Comparison of ENCODE assay signal across 20 cellular contexts in genomic region chr3:127440384-127440783, GRCh38.
DNase-seq lines count a peak whose midpoint lies in the region; ATAC-seq, FAIRE-seq and TF ChIP-seq lines count a peak whose summit lies in the region.
"Had no signal": no experiment of that assay in that cellular context is flagged by ENCODE, and none has a peak within 500 bp of the region (broad histone marks: within the 10 kb centered on the region; RNA-seq: fewer than 3 reads in every experiment).

No MANE protein-coding gene starts in this region.

- no peak for TF ChIP-seq CTCF in CD14-positive monocyte (IDR thresholded peaks at IDR 0.05)
- TF ChIP-seq CTCF in RWPE2 (IDR thresholded peaks at IDR 0.05; ENCODE audit: poor library complexity, severe bottlenecking) = no peak
- no peak for TF ChIP-seq CTCF in HepG2 (CRISPR knock-in tag; IDR thresholded peaks at IDR 0.05)
- TF ChIP-seq CTCF in stomach (IDR thresholded peaks at IDR 0.05) = no peak
- no peak for TF ChIP-seq CTCF in lower lobe of right lung (IDR thresholded peaks at IDR 0.05)

- FAIRE-seq in HepG2 (lab: Jason Lieb, UNC) = no peak
- FAIRE-seq: GM12892, GM18507, HTR-8/SVneo had no signal

- H3K4me1 ChIP-seq in RWPE2 (ENCODE audit: insufficient read depth, poor library complexity, severe bottlenecking) = no peaks in the 10 kb centered on the region
- H3K4me1 ChIP-seq in HepG2 (ENCODE audit: insufficient read depth, low read length) = no peaks in the 10 kb centered on the region
- H3K4me1 ChIP-seq in stomach = no peaks in the 10 kb centered on the region
- H3K4me1 ChIP-seq in lower lobe of right lung = no peaks in the 10 kb centered on the region
- H3K4me1 ChIP-seq: BLaER1 treated with 17β-estradiol and CSF1 and Interleukin-3, amounts not matched to agents 10 nM and 100 nM had no signal

- H3K79me2 ChIP-seq in HepG2 (ENCODE audit: insufficient read depth, low read length) = no peaks in the 10 kb centered on the region

- POLR2A ChIA-PET in HepG2 (lab: Yijun Ruan, JAX) = no interaction called here

- H3K27me3 Mint-ChIP-seq in CD14-positive monocyte (ENCODE audit: low read depth in 3 of 3) = peaks cover 0 to 9% (median 8%) of the 10 kb centered on the region in 3 donors

- H4K20me1 ChIP-seq in HepG2 (ENCODE audit: insufficient read depth, low read length) = no peaks in the 10 kb centered on the region
- H4K20me1 ChIP-seq: BLaER1 treated with 17β-estradiol and CSF1 and Interleukin-3, amounts not matched to agents 10 nM and 100 nM had no signal

- no peaks in the 10 kb centered on the region for H3K27me3 ChIP-seq in RWPE2 (ENCODE audit: insufficient read depth, poor library complexity, severe bottlenecking)
- peaks cover 0 to 7% of the 10 kb centered on the region in 2 experiments; a peak in 3 of 5 replicates for H3K27me3 ChIP-seq in HepG2 (ENCODE audit: control insufficient read depth in 1 of 2, insufficient read depth in 2 of 2, low read length in 2 of 2)
- H3K27me3 ChIP-seq in stomach = no peaks in the 10 kb centered on the region
- H3K27me3 ChIP-seq in lower lobe of right lung (ENCODE audit: low read depth) = no peaks in the 10 kb centered on the region
- H3K27me3 ChIP-seq: BLaER1 treated with 17β-estradiol and CSF1 and Interleukin-3, amounts not matched to agents 10 nM and 100 nM had no signal

- DNase-seq in CD14-positive monocyte (ENCODE audit: low spot score) (peak; percentile 17), RWPE2 (ENCODE audit: low spot score) (peak; percentile 15), HepG2 (ENCODE audit: low spot score) (no peak), stomach (peak; percentile 14), NCI-H748 treated with DMSO at 0.1 percent for 48 hours (lab: John Stamatoyannopoulos, UW) (no peak), lower lobe of right lung (no peak), glomerular visceral epithelial cell (ENCODE audit: extremely low spot score) (no peak)
- DNase-seq: CD8-positive, alpha-beta memory T cell; MM.1S; NCI-H1105; NCI-H2081 treated with DMSO at 0.1 percent for 48 hours; NCI-H446 treated with DMSO at 0.1 percent for 48 hours; NCI-H69 had no signal

- H2AFZ ChIP-seq in HepG2 (ENCODE audit: low read length) = no peak overlapping the region
- H2AFZ ChIP-seq: GM23338 had no signal

- TF ChIP-seq POLR2A in HepG2 (IDR thresholded peaks at IDR 0.05; ENCODE audit: insufficient read depth in 1 of 2, low read depth in 2 of 2, low read length in 2 of 2) = no peak
- TF ChIP-seq POLR2A in stomach (IDR thresholded peaks at IDR 0.05) = no peak

- no peak overlapping the region for H3K4me3 ChIP-seq in RWPE2 (ENCODE audit: severe bottlenecking)
- H3K4me3 ChIP-seq in HepG2 (replicated peaks in 1 of 3; ENCODE audit: insufficient read depth in 1 of 3, low read depth in 2 of 3, low read length in 3 of 3) = no peak overlapping the region
- H3K4me3 ChIP-seq in stomach = no peak overlapping the region
- no peak overlapping the region for H3K4me3 ChIP-seq in lower lobe of right lung
- H3K4me3 ChIP-seq: BLaER1 treated with 17β-estradiol and CSF1 and Interleukin-3, amounts not matched to agents 10 nM and 100 nM; GM23338 had no signal

- H3K4me1 Mint-ChIP-seq in CD14-positive monocyte = no peaks in the 10 kb centered on the region
- H3K4me1 Mint-ChIP-seq: CD8-positive, alpha-beta memory T cell had no signal

- in situ Hi-C loops in HepG2 (cut with HindIII; ENCODE audit: extremely low pct_ligation_motif_present, low pct_unique_long_range_greater_than_20kb) = no loop called here

- H3K27ac Mint-ChIP-seq in CD14-positive monocyte = no peak overlapping the region
- H3K27ac Mint-ChIP-seq: CD8-positive, alpha-beta memory T cell; GM23338 had no signal

- H3K36me3 ChIP-seq in RWPE2 (ENCODE audit: low read depth) (no peaks in the 10 kb centered on the region), HepG2 (replicated peaks in 1 of 2; ENCODE audit: control insufficient read depth in 1 of 2, insufficient read depth in 2 of 2, low read length in 2 of 2) (no peaks in the 10 kb centered on the region), stomach (no peaks in the 10 kb centered on the region), lower lobe of right lung (no peaks in the 10 kb centered on the region)
- H3K36me3 ChIP-seq: BLaER1 treated with 17β-estradiol and CSF1 and Interleukin-3, amounts not matched to agents 10 nM and 100 nM had no signal

- H3K9ac ChIP-seq in HepG2 (ENCODE audit: insufficient read depth, low read depth, low read length) = no peak overlapping the region
- H3K9ac ChIP-seq: BLaER1 treated with 17β-estradiol and CSF1 and Interleukin-3, amounts not matched to agents 10 nM and 100 nM had no signal

- WGBS in HepG2 (ENCODE audit: low lambda C conversion rate) = 0% methylated on average over 4 of the region's 5 CpGs
- 86 to 92% (median 90%) methylated on average over 5 of the region's 5 CpGs for WGBS in stomach, 5 donors

- TF ChIP-seq RAD21 in HepG2 (CRISPR knock-in tag; IDR thresholded peaks at IDR 0.05) = no peak

- H3K4me3 Mint-ChIP-seq in CD14-positive monocyte = no peak overlapping the region
- H3K4me3 Mint-ChIP-seq: CD8-positive, alpha-beta memory T cell; GM23338 had no signal

- no peaks in the 10 kb centered on the region for H3K9me3 ChIP-seq in RWPE2 (ENCODE audit: severe bottlenecking)
- H3K9me3 ChIP-seq in HepG2 (ENCODE audit: low read length) = no peaks in the 10 kb centered on the region
- H3K9me3 ChIP-seq in stomach = no peaks in the 10 kb centered on the region
- H3K9me3 ChIP-seq in lower lobe of right lung = no peaks in the 10 kb centered on the region
- H3K9me3 ChIP-seq: BLaER1 treated with 17β-estradiol and CSF1 and Interleukin-3, amounts not matched to agents 10 nM and 100 nM had no signal

- H3K27ac ChIP-seq in RWPE2 (ENCODE audit: poor library complexity, severe bottlenecking) (no peak overlapping the region), HepG2 (ENCODE audit: extremely low read length, insufficient read depth, low read length) (no peak overlapping the region), stomach (no peak overlapping the region), lower lobe of right lung (no peak overlapping the region)
- H3K27ac ChIP-seq: BLaER1 treated with 17β-estradiol and CSF1 and Interleukin-3, amounts not matched to agents 10 nM and 100 nM had no signal

- TF ChIP-seq EP300 in HepG2 (IDR thresholded peaks at IDR 0.05; ENCODE audit: low read depth in 2 of 2, low read length in 2 of 2) = no peak
- TF ChIP-seq EP300 in HepG2 (CRISPR knock-in tag; IDR thresholded peaks at IDR 0.05; ENCODE audit: borderline replicate concordance) = no peak
- TF ChIP-seq EP300 in stomach (IDR thresholded peaks at IDR 0.05) = no peak

- peaks cover 0 to 2% (median 0%) of the 10 kb centered on the region in 7 donors for H3K9me3 Mint-ChIP-seq in CD14-positive monocyte
- H3K9me3 Mint-ChIP-seq: CD8-positive, alpha-beta memory T cell; GM23338 had no signal

- ATAC-seq in RWPE2 (ENCODE audit: low read depth) (no peak), HepG2 (no peak), lower lobe of right lung (no peak)
- ATAC-seq: GM23338, HCT116, Panc1 had no signal

- H3K36me3 Mint-ChIP-seq in CD14-positive monocyte = no peaks in the 10 kb centered on the region
- H3K36me3 Mint-ChIP-seq: CD8-positive, alpha-beta memory T cell had no signal

- no peak overlapping the region for H3K4me2 ChIP-seq in HepG2 (ENCODE audit: low read depth, low read length)
- H3K4me2 ChIP-seq: BLaER1 treated with 17β-estradiol and CSF1 and Interleukin-3, amounts not matched to agents 10 nM and 100 nM; GM23338 had no signal

- CTCF ChIA-PET in HepG2 (lab: Yijun Ruan, JAX; ENCODE audit: low intra/inter-chr PET ratio, low total read pairs) = no interaction called here

- no TSS peak for BruUV-seq in HepG2 (replicated peaks; lab: Mats Ljungman, UMichigan)

- intact Hi-C loops in CD14-positive monocyte (cut with micrococcal nuclease) = no loop called here
- intact Hi-C loops in HepG2 (cut with micrococcal nuclease; ENCODE audit: unreplicated experiment) = no loop called here
- intact Hi-C loops in stomach (cut with DNase I; ENCODE audit: low total_unique reads) = no loop called here
- intact Hi-C loops in lower lobe of right lung (cut with DNase I) = no loop called here

TF ChIP-seq in HepG2, 621 proteins besides CTCF, POLR2A, EP300 and RAD21:
- TF ChIP-seq ARID3A (IDR thresholded peaks at IDR 0.05; ENCODE audit: low read depth, low read length) = no peak
- no peak for TF ChIP-seq SP5 (CRISPR knock-in tag; IDR thresholded peaks at IDR 0.05; ENCODE audit: borderline replicate concordance, low read depth)
- TF ChIP-seq GATA4 (IDR thresholded peaks at IDR 0.05; ENCODE audit: borderline replicate concordance, low read depth) = no peak
- no peak for TF ChIP-seq POLR2G (IDR thresholded peaks at IDR 0.05; ENCODE audit: low read depth, low read length)
- TF ChIP-seq ZNF768 (CRISPR knock-in tag; IDR thresholded peaks at IDR 0.05) = peak; percentile 11; the same call in 1 of the 2 replicates

Comparison
In these comparisons a context has a peak if more than half of its experiments do, and no peak if none do; other contexts are left out.
1. DNase-seq: peak in CD14-positive monocyte (single experiment), RWPE2 (single experiment) and stomach (single experiment); none in HepG2 (single experiment), NCI-H748 treated with DMSO at 0.1 percent for 48 hours (single experiment), lower lobe of right lung (single experiment) and glomerular visceral epithelial cell (single experiment).